In genomic region chr6:2126351-2126750, GRCh38 we compare ENCODE assay signal across 21 cellular contexts.
"Had no signal": no experiment of that assay in that cellular context is flagged by ENCODE, and none has a peak within 500 bp of the region (broad histone marks: within the 10 kb centered on the region; RNA-seq: fewer than 3 reads in every experiment).

No MANE protein-coding gene starts in this region.

- H3K4me1 ChIP-seq: parathyroid adenoma had no signal

- H3K9me3 Mint-ChIP-seq: activated B cell treated with CpG ODN at 0.5 μM for 24 hours; activated naive CD4-positive, alpha-beta T cell treated with anti-CD3 and anti-CD28 coated beads, Interleukin-2, amount 50 U/mL, for 24 hours; nephron; stimulated activated naive CD8-positive, alpha-beta T cell treated with anti-CD3 and anti-CD28 coated beads, Interleukin-15, Interleukin-2, amounts not matched to agents 100 ng/mL and 50 ng/mL, for 24 hours had no signal

- ATAC-seq: left lung, right cardiac atrium had no signal

- H3K27me3 Mint-ChIP-seq: activated B cell treated with CpG ODN at 0.5 μM for 24 hours; activated naive CD4-positive, alpha-beta T cell treated with anti-CD3 and anti-CD28 coated beads, Interleukin-2, amount 50 U/mL, for 24 hours; stimulated activated naive CD8-positive, alpha-beta T cell treated with anti-CD3 and anti-CD28 coated beads, Interleukin-15, Interleukin-2, amounts not matched to agents 100 ng/mL and 50 ng/mL, for 24 hours had no signal

- H3K27ac ChIP-seq: left lung, neutrophil, parathyroid adenoma had no signal

- H3K4me3 ChIP-seq: left lung, tibial artery had no signal

- H3K27ac Mint-ChIP-seq: activated B cell treated with CpG ODN at 0.5 μM for 24 hours; activated naive CD4-positive, alpha-beta T cell treated with anti-CD3 and anti-CD28 coated beads, Interleukin-2, amount 50 U/mL, for 24 hours; nephron had no signal

- H3K79me2 ChIP-seq: parathyroid adenoma had no signal

- H3K27me3 ChIP-seq: left lung, tibial artery had no signal

- H2AFZ ChIP-seq: parathyroid adenoma had no signal

- H3K4me3 Mint-ChIP-seq: activated B cell treated with CpG ODN at 0.5 μM for 24 hours; activated naive CD4-positive, alpha-beta T cell treated with anti-CD3 and anti-CD28 coated beads, Interleukin-2, amount 50 U/mL, for 24 hours; nephron; stimulated activated naive CD8-positive, alpha-beta T cell treated with anti-CD3 and anti-CD28 coated beads, Interleukin-15, Interleukin-2, amounts not matched to agents 100 ng/mL and 50 ng/mL, for 24 hours had no signal

- H3K9me3 ChIP-seq: left lung, neutrophil, tibial artery had no signal

- H3K36me3 ChIP-seq: left lung, neutrophil, tibial artery had no signal

- DNase-seq: activated B cell treated with CpG ODN at 0.5 μM for 24 hours; activated CD4-positive, alpha-beta T cell treated with anti-CD3 and anti-CD28 coated beads for 4 hours; activated CD4-positive, alpha-beta T cell treated with anti-CD3 and anti-CD28 coated beads, Interleukin-2, amount 50 U/mL, for 48 hours; activated gamma-delta T cell; activated T-cell treated with anti-CD3 and anti-CD28 coated beads, Interleukin-2, amount 50 U/mL, for 48 hours; anterior cingulate cortex; central memory CD4-positive, alpha-beta T cell; effector memory CD4-positive, alpha-beta T cell; left lung; mammary epithelial cell; midbrain; right cardiac atrium; stimulated activated CD4-positive, alpha-beta T cell treated with anti-CD3 and anti-CD28 coated beads, Interleukin-4, amount 100 ng/mL, for 24 hours; substantia nigra; T-helper 1 cell; tibial artery had no signal
